8 cellular contexts compared by ENCODE assay signal in genomic region chr2:206443735-206444527, GRCh38. TPM values are rescaled to one million over a fixed set of nuclear protein-coding genes. Genes with fewer than 3 reads are reported as not detected.
DNase-seq lines count a peak whose midpoint lies in the region; ATAC-seq, FAIRE-seq and TF ChIP-seq lines count a peak whose summit lies in the region.

No MANE protein-coding gene starts in this region.

- FAIRE-seq in D721Med (lab: Jason Lieb, UNC): no peak

- peaks cover 33 to 49% of the 10 kb centered on the region in 2 donors for H3K27me3 ChIP-seq in mucosa of rectum (ENCODE audit: control insufficient read depth in 2 of 2, insufficient read depth in 2 of 2, low read length in 2 of 2)

- peak overlapping the region; percentile 93 for H3K4me3 Mint-ChIP-seq in T-helper 17 cell

- H3K36me3 Mint-ChIP-seq in T-helper 17 cell (ENCODE audit: low read depth): peaks cover 4% of the 10 kb centered on the region

- peaks cover 2 to 6% of the 10 kb centered on the region in 2 donors for H3K4me1 ChIP-seq in mucosa of rectum (ENCODE audit: control insufficient read depth in 2 of 2, insufficient read depth in 2 of 2, low read length in 2 of 2)
- H3K4me1 ChIP-seq in urinary bladder (ENCODE audit: insufficient read depth): no peaks in the 10 kb centered on the region

- peak overlapping the region; percentile 21 for H3K27ac Mint-ChIP-seq in T-helper 17 cell

- TF ChIP-seq CTCF in D721Med (IDR thresholded peaks at IDR 0.05; ENCODE audit: insufficient read depth, missing control alignments): no peak

- peaks cover 48% of the 10 kb centered on the region for H3K27me3 Mint-ChIP-seq in T-helper 17 cell

- ATAC-seq in GM18519 (IDR thresholded peaks at IDR 0.05; ENCODE audit: low FRiP score, unreplicated experiment) (peak; percentile 34), HG03280 (IDR thresholded peaks at IDR 0.05; ENCODE audit: unreplicated experiment) (peak; percentile 56), T-helper 17 cell (peak; percentile 52)

- H3K4me1 Mint-ChIP-seq in T-helper 17 cell: peaks cover 15% of the 10 kb centered on the region

- no peaks in the 10 kb centered on the region for H3K9me3 ChIP-seq in T-helper 17 cell (ENCODE audit: control insufficient read depth, low read length, poor library complexity, severe bottlenecking)
- H3K9me3 ChIP-seq in mucosa of rectum (ENCODE audit: control insufficient read depth in 2 of 2, low read length in 2 of 2): no peaks in the 10 kb centered on the region

- WGBS in urinary bladder: 2% methylated on average over 77 of the region's 77 CpGs

- H3K4me3 ChIP-seq in mucosa of rectum (ENCODE audit: low read length in 2 of 2) (peak overlapping the region; percentile 27 to 59), urinary bladder (ENCODE audit: low read depth, low read length) (peak overlapping the region; percentile 63)

- H3K27ac ChIP-seq in mucosa of rectum (ENCODE audit: low read depth in 2 of 2, low read length in 2 of 2): no peak overlapping the region
- H3K27ac ChIP-seq in urinary bladder (ENCODE audit: low read depth): no peak overlapping the region

- H3K36me3 ChIP-seq in mucosa of rectum (ENCODE audit: control insufficient read depth in 2 of 2, insufficient read depth in 2 of 2, low read length in 2 of 2): no peaks in the 10 kb centered on the region
- no peaks in the 10 kb centered on the region for H3K36me3 ChIP-seq in urinary bladder (ENCODE audit: insufficient read depth)

- DNase-seq in Ammon's horn (ENCODE audit: low spot score): peak; percentile 43
- DNase-seq in T-helper 17 cell: peak in 1 of 3 donors; percentile 10
- DNase-seq in epidermal melanocyte (ENCODE audit: insufficient read length, low spot score): peak; percentile 34
- DNase-seq in D721Med (ENCODE audit: insufficient read length, low spot score): no peak

- H3K9ac ChIP-seq in mucosa of rectum (ENCODE audit: low read depth in 1 of 2, low read length in 2 of 2): no peak overlapping the region

RNA-seq across cellular contexts. Expression of gene ADAM23, which starts 0.6 kb away (rescaled TPM):
- total RNA-seq in T-helper 17 cell: 10 to 100 TPM; 16.4 to 29.6 TPM
- total RNA-seq in urinary bladder: 7.4 TPM
- polyA plus RNA-seq in urinary bladder: 2.4 TPM
